In the genomic region with DNA sequence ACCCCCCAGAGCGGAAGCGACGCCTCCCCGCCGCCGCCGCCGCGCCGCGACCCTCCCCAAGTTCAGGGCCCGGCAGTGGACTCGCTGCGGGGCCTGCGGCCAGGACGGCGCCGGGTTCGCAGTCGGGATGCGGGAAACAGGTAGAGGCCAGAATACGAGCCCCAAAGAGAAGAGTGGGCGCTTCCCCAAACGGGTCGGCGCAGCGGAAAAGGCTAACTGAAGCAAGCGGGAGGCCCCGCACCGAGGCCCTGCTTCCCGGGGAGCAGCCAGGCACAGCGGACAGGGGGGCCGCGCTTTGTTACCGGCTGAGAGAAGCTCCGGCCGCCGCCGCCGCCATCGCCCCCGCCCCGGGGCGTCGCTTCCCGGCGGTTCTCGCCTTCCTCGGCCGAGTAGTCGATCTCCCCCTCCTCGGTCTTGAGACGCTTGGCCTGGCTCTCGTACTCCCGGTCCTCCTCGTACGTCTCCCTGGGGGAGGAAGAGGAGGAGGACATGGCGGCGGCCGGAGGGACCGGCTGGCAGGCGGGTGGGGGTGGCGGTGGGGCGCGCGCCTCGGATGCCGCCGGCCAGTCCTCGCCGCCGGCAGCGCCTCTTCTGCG, we compare ENCODE assay signal across 8 cellular contexts. TPM values are rescaled to one million over a fixed set of nuclear protein-coding genes. Genes with fewer than 3 reads are reported as not detected.
DNase-seq lines count a peak whose midpoint lies in the region; ATAC-seq and TF ChIP-seq lines count a peak whose summit lies in the region.

No MANE protein-coding gene starts in this region.

- peak overlapping the region; percentile 95 for H3K27ac ChIP-seq in fibroblast of lung (ENCODE audit: insufficient read depth, low read length)
- peak overlapping the region; percentile 98 for H3K27ac ChIP-seq in neural progenitor cell

- peak overlapping the region; percentile 95 for H3K27ac Mint-ChIP-seq in neural progenitor cell

- H4K20me1 ChIP-seq in fibroblast of lung (ENCODE audit: control insufficient read depth, extremely low read depth, insufficient read depth, low read length) (no peaks in the 10 kb centered on the region), neural progenitor cell (ENCODE audit: low read depth) (peaks cover 46% of the 10 kb centered on the region)

- TF ChIP-seq CTCF in fibroblast of lung (conservative IDR thresholded peaks at IDR 0.05 in 1 of 2, IDR thresholded peaks at IDR 0.05 in 1 of 2; ENCODE audit: low read depth in 1 of 2, low read length in 2 of 2) (no peak), neural progenitor cell (IDR thresholded peaks at IDR 0.05) (no peak)

- no peaks in the 10 kb centered on the region for H3K9me3 Mint-ChIP-seq in neural progenitor cell

- H3K36me3 ChIP-seq in fibroblast of lung (ENCODE audit: control insufficient read depth, insufficient read depth, low read length) (no peaks in the 10 kb centered on the region), neural progenitor cell (no peaks in the 10 kb centered on the region)

- peak overlapping the region; percentile 96 for H3K9ac ChIP-seq in fibroblast of lung (ENCODE audit: insufficient read depth, low read length)
- peak overlapping the region; percentile 85 for H3K9ac ChIP-seq in neural progenitor cell

- H2AFZ ChIP-seq in fibroblast of lung (ENCODE audit: low read length) (peak overlapping the region; percentile 25), neural progenitor cell (replicated peaks) (peak overlapping the region; percentile 30)

- peaks cover under 1% of the 10 kb centered on the region for H3K36me3 Mint-ChIP-seq in neural progenitor cell

- peak; percentile 27 for ATAC-seq in GM21825 (IDR thresholded peaks at IDR 0.05; ENCODE audit: unreplicated experiment)

- H3K4me3 ChIP-seq in fibroblast of lung (replicated peaks in 1 of 4; ENCODE audit: control extremely low read depth in 1 of 4, insufficient read depth in 1 of 4, low read depth in 3 of 4, low read length in 4 of 4) (peak overlapping the region; percentile 72 to 88 (median 84)), neural progenitor cell (peak overlapping the region; percentile 95)

- H3K27me3 ChIP-seq in fibroblast of lung (ENCODE audit: control insufficient read depth, insufficient read depth, low read length) = no peaks in the 10 kb centered on the region
- no peaks in the 10 kb centered on the region for H3K27me3 ChIP-seq in neural progenitor cell

- H3K4me1 Mint-ChIP-seq in neural progenitor cell = peaks cover 51% of the 10 kb centered on the region

- peaks cover 52% of the 10 kb centered on the region for H3K79me2 ChIP-seq in fibroblast of lung (ENCODE audit: control insufficient read depth, insufficient read depth, low read length)
- peaks cover 51% of the 10 kb centered on the region for H3K79me2 ChIP-seq in neural progenitor cell (ENCODE audit: low read depth)

- H3K4me3 Mint-ChIP-seq in neural progenitor cell = peak overlapping the region; percentile 95

- H3K4me2 ChIP-seq in fibroblast of lung (ENCODE audit: extremely low read depth, insufficient read depth, low read length) (peak overlapping the region; percentile 9), neural progenitor cell (peak overlapping the region; percentile 91)

- H3K27me3 Mint-ChIP-seq in neural progenitor cell (ENCODE audit: insufficient read depth, low read depth) = peaks cover 3% of the 10 kb centered on the region

- H3K4me1 ChIP-seq in fibroblast of lung (ENCODE audit: control insufficient read depth, extremely low read depth, insufficient read depth, low read length) = peaks cover 14% of the 10 kb centered on the region
- peaks cover 28% of the 10 kb centered on the region for H3K4me1 ChIP-seq in neural progenitor cell

- peaks cover 41% of the 10 kb centered on the region for H3F3A ChIP-seq in neural progenitor cell (ENCODE audit: low read depth)

- H3K9me3 ChIP-seq in fibroblast of lung (ENCODE audit: control insufficient read depth, insufficient read depth, low read depth, low read length) = no peaks in the 10 kb centered on the region
- H3K9me3 ChIP-seq in neural progenitor cell (ENCODE audit: low read depth) = no peaks in the 10 kb centered on the region

- DNase-seq in COLO668 (lab: John Stamatoyannopoulos, UW; ENCODE audit: unreplicated experiment) (peak; percentile 64), NCI-H146 (lab: John Stamatoyannopoulos, UW) (peak; percentile 57), fibroblast of lung (ENCODE audit: low read depth in 2 of 2) (no peak), neural progenitor cell (ENCODE audit: low spot score) (peak; percentile 69), ureter (ENCODE audit: low spot score) (peak; percentile 54), LoVo (ENCODE audit: low spot score) (no peak)
- DNase-seq in activated T-helper 1 cell treated with anti-CD3 and anti-CD28 coated beads, Interleukin-2, amount 50 U/mL, for 16 hours (ENCODE audit: low read depth in 1 of 2, low spot score in 1 of 2) = peak; percentile 11 to 20

RNA-seq across cellular contexts. Expression of gene HNRNPLL, which starts 0.5 kb away (rescaled TPM):
- total RNA-seq in fibroblast of lung = 48.3 and 51.4 TPM in 2 replicates
- 33.0 and 36.4 TPM in 2 replicates for polyA plus RNA-seq in fibroblast of lung
- 39.9 and 42.8 TPM in 2 replicates for polyA plus RNA-seq in fibroblast of lung (2012)
- 2.6 and 7.5 TPM in 2 replicates for polyA minus RNA-seq in fibroblast of lung (ENCODE audit: low replicate concordance)
- total RNA-seq in neural progenitor cell (ENCODE audit: low replicate concordance) = 82.3 and 109 TPM in 2 replicates
- total RNA-seq in ureter = 55.2 TPM

Comparison
In these comparisons a context has a peak if more than half of its experiments do, and no peak if none do; other contexts are left out.
1. DNase-seq: peak in COLO668 (single experiment), NCI-H146 (single experiment), activated T-helper 1 cell treated with anti-CD3 and anti-CD28 coated beads, Interleukin-2, amount 50 U/mL, for 16 hours (2 of 2), neural progenitor cell (single experiment) and ureter (single experiment); none in fibroblast of lung (0 of 2) and LoVo (single experiment).